ENCODE assay signal across 11 cellular contexts in genomic region chr22:36152819-36153218, GRCh38. TPM values are rescaled to one million over a fixed set of nuclear protein-coding genes. Genes with fewer than 3 reads are reported as not detected.
DNase-seq lines count a peak whose midpoint lies in the region; ATAC-seq and TF ChIP-seq lines count a peak whose summit lies in the region.
"Not testable (repeated sequence)": the region's sequence is repeated elsewhere in the genome, so short reads cannot be mapped to it uniquely, and the experiment has no call there.
"Had no signal": no experiment of that assay in that cellular context is flagged by ENCODE, and none has a peak within 500 bp of the region (broad histone marks: within the 10 kb centered on the region; RNA-seq: fewer than 3 reads in every experiment).

No MANE protein-coding gene starts in this region.

- H3K4me1 ChIP-seq in left ventricle myocardium inferior (peaks cover 95% of the 10 kb centered on the region), gastrocnemius medialis (peaks cover 43 to 68% of the 10 kb centered on the region in 2 donors), tibial nerve (peaks cover 0 to 81% (median 66%) of the 10 kb centered on the region in 4 donors)

- TF ChIP-seq CTCF in activated CD8-positive, alpha-beta T cell treated with anti-CD3 and anti-CD28 coated beads for 36 hours (IDR thresholded peaks at IDR 0.05); left ventricle myocardium inferior (IDR thresholded peaks at IDR 0.05; ENCODE audit: borderline replicate concordance); gastrocnemius medialis (IDR thresholded peaks at IDR 0.05 in 4 of 5, conservative IDR thresholded peaks at IDR 0.05 in 1 of 5); tibial nerve (IDR thresholded peaks at IDR 0.05): not testable (repeated sequence)

- not testable (repeated sequence) for H3K4me3 Mint-ChIP-seq in activated CD8-positive, alpha-beta T cell treated with anti-CD3 and anti-CD28 coated beads for 36 hours; activated naive CD8-positive, alpha-beta T cell
- H3K4me3 Mint-ChIP-seq in effector memory CD8-positive, alpha-beta T cell, result peak overlapping the region; percentile 73 to 96

- WGBS in tibial nerve, 2 donors, result 87 to 93% methylated on average over 4 of the region's 4 CpGs

- CTCF ChIA-PET in activated CD8-positive, alpha-beta T cell treated with anti-CD3 and anti-CD28 coated beads for 36 hours (lab: Charles Lee), result interaction anchor here (1.1 to 4.5 kb wide), 7 partner anchors 9 to 87 kb away, joined by 3 to 37 read pairs (median 11); no protein-coding TSS in a partner anchor

- not testable (repeated sequence) for ATAC-seq in activated CD8-positive, alpha-beta T cell treated with anti-CD3 and anti-CD28 coated beads for 36 hours; effector memory CD8-positive, alpha-beta T cell (replicated peaks); gastrocnemius medialis

- H3K27ac Mint-ChIP-seq in activated CD8-positive, alpha-beta T cell treated with anti-CD3 and anti-CD28 coated beads for 36 hours, result peak overlapping the region; percentile 99
- H3K27ac Mint-ChIP-seq in activated naive CD8-positive, alpha-beta T cell, result peak overlapping the region; percentile 100
- H3K27ac Mint-ChIP-seq in effector memory CD8-positive, alpha-beta T cell, result peak overlapping the region; percentile 96 to 98

- H3K9me3 Mint-ChIP-seq in activated CD8-positive, alpha-beta T cell treated with anti-CD3 and anti-CD28 coated beads for 36 hours, result peaks cover 11% of the 10 kb centered on the region
- H3K9me3 Mint-ChIP-seq in activated naive CD8-positive, alpha-beta T cell (ENCODE audit: low read depth); effector memory CD8-positive, alpha-beta T cell: not testable (repeated sequence)

- H3K9me3 ChIP-seq in left ventricle myocardium inferior (replicated peaks); gastrocnemius medialis; tibial nerve: not testable (repeated sequence)

- H3K36me3 Mint-ChIP-seq in activated CD8-positive, alpha-beta T cell treated with anti-CD3 and anti-CD28 coated beads for 36 hours (ENCODE audit: low read depth), result peaks cover 44% of the 10 kb centered on the region
- peaks cover 17% of the 10 kb centered on the region for H3K36me3 Mint-ChIP-seq in activated naive CD8-positive, alpha-beta T cell
- H3K36me3 Mint-ChIP-seq in effector memory CD8-positive, alpha-beta T cell (ENCODE audit: insufficient read depth), result peaks cover 83% of the 10 kb centered on the region

- peak; percentile 19 for DNase-seq in OCI-M1 (lab: John Stamatoyannopoulos, UW)
- DNase-seq in activated CD8-positive, alpha-beta T cell treated with anti-CD3 and anti-CD28 coated beads for 36 hours; effector memory CD8-positive, alpha-beta T cell; left ventricle myocardium inferior; gastrocnemius medialis; tibial nerve (ENCODE audit: low spot score in 2 of 2): not testable (repeated sequence)

- H3K4me1 Mint-ChIP-seq in activated CD8-positive, alpha-beta T cell treated with anti-CD3 and anti-CD28 coated beads for 36 hours (ENCODE audit: low read depth), result peaks cover 77% of the 10 kb centered on the region
- H3K4me1 Mint-ChIP-seq in activated naive CD8-positive, alpha-beta T cell (ENCODE audit: low read depth), result peaks cover 89% of the 10 kb centered on the region
- H3K4me1 Mint-ChIP-seq in effector memory CD8-positive, alpha-beta T cell (ENCODE audit: low read depth in 2 of 2), result peaks cover 74 to 77% of the 10 kb centered on the region in 2 donors

- TF ChIP-seq POLR2A in gastrocnemius medialis (IDR thresholded peaks at IDR 0.05); tibial nerve (IDR thresholded peaks at IDR 0.05): not testable (repeated sequence)

- in situ Hi-C loops in gastrocnemius medialis (cut with MboI; ENCODE audit: low sequenced_read_pairs in 4 of 4), result not testable (repeated sequence)

- not testable (repeated sequence) for TF ChIP-seq EP300 in tibial nerve (IDR thresholded peaks at IDR 0.05)

- not testable (repeated sequence) for H3K27me3 Mint-ChIP-seq in activated CD8-positive, alpha-beta T cell treated with anti-CD3 and anti-CD28 coated beads for 36 hours; activated naive CD8-positive, alpha-beta T cell; effector memory CD8-positive, alpha-beta T cell

- not testable (repeated sequence) for H3K4me3 ChIP-seq in left ventricle myocardium inferior, gastrocnemius medialis, tibial nerve

- peaks cover 21% of the 10 kb centered on the region for H3K36me3 ChIP-seq in left ventricle myocardium inferior
- not testable (repeated sequence) for H3K36me3 ChIP-seq in gastrocnemius medialis
- peaks cover 0 to 14% (median 0%) of the 10 kb centered on the region in 3 donors for H3K36me3 ChIP-seq in tibial nerve

- peak overlapping the region; percentile 96 for H3K27ac ChIP-seq in left ventricle myocardium inferior (replicated peaks)
- peak overlapping the region; percentile 74 to 84 (median 81) for H3K27ac ChIP-seq in gastrocnemius medialis
- peak overlapping the region in 3 of 4 donors; percentile 31 to 96 (median 95) for H3K27ac ChIP-seq in tibial nerve

- not testable (repeated sequence) for H3K27me3 ChIP-seq in left ventricle myocardium inferior (ENCODE audit: low read depth); gastrocnemius medialis; tibial nerve

- intact Hi-C loops in activated CD8-positive, alpha-beta T cell treated with anti-CD3 and anti-CD28 coated beads for 36 hours (cut with micrococcal nuclease); left ventricle myocardium inferior (cut with micrococcal nuclease); gastrocnemius medialis (cut with DNase I; ENCODE audit: low total_unique reads): not testable (repeated sequence)

- POLR2A ChIA-PET in activated CD8-positive, alpha-beta T cell treated with anti-CD3 and anti-CD28 coated beads for 36 hours (lab: Charles Lee), result interaction anchor here (0.8 to 1.3 kb wide), 4 partner anchors 9 to 85 kb away, joined by 3 to 4 read pairs (median 4); no protein-coding TSS in a partner anchor

RNA-seq across cellular contexts. Expression of gene APOL3, which starts 7.7 kb away (rescaled TPM):
- total RNA-seq in activated CD8-positive, alpha-beta T cell treated with anti-CD3 and anti-CD28 coated beads for 36 hours, result 10 to 100 TPM; 44.5 to 46.7 TPM
- total RNA-seq in left ventricle myocardium inferior (21.3 TPM), gastrocnemius medialis (10 to 100 TPM; 16.6 to 23.4 (median 19.3) TPM), tibial nerve (100 to 1,000 TPM in 1 of 4 donors, 10 to 100 TPM in 3; 60.9 to 149 (median 91.1) TPM)
- total RNA-seq: A673, H1 had no signal

RNA-seq across cellular contexts. Expression of gene APOL4, which starts 48.8 kb away (rescaled TPM):
- under 1 TPM; 0.18 TPM for total RNA-seq in activated CD8-positive, alpha-beta T cell treated with anti-CD3 and anti-CD28 coated beads for 36 hours
- total RNA-seq in left ventricle myocardium inferior (4.7 TPM), gastrocnemius medialis (1 to 10 TPM in 3 of 4 donors, not detected in 1; 1.5 to 2.3 (median 2.0) TPM), tibial nerve (10 to 100 TPM in 2 of 4 donors, 1 to 10 TPM in 2; 1.2 to 57.6 (median 11.2) TPM)
- total RNA-seq: H1, MCF 10A, OCI-LY7 had no signal
